ENCODE assay signal across 8 cellular contexts in genomic region chr11:31870609-31871309, GRCh38. TPM values are rescaled to one million over a fixed set of nuclear protein-coding genes. Genes with fewer than 3 reads are reported as not detected.
DNase-seq lines count a peak whose midpoint lies in the region; ATAC-seq and TF ChIP-seq lines count a peak whose summit lies in the region.

No MANE protein-coding gene starts in this region.

- H3K4me3 Mint-ChIP-seq in activated naive CD8-positive, alpha-beta T cell treated with anti-CD3 and anti-CD28 coated beads for 36 hours: no peak overlapping the region

- H3K36me3 ChIP-seq in right atrium auricular region (no peaks in the 10 kb centered on the region), smooth muscle cell (ENCODE audit: low read depth) (no peaks in the 10 kb centered on the region)

- H3K4me3 ChIP-seq in right atrium auricular region (no peak overlapping the region), smooth muscle cell (no peak overlapping the region)

- H3F3A ChIP-seq in smooth muscle cell (ENCODE audit: low read depth): no peaks in the 10 kb centered on the region

- no peaks in the 10 kb centered on the region for H3K36me3 Mint-ChIP-seq in activated naive CD8-positive, alpha-beta T cell treated with anti-CD3 and anti-CD28 coated beads for 36 hours

- H3K27ac Mint-ChIP-seq in activated naive CD8-positive, alpha-beta T cell treated with anti-CD3 and anti-CD28 coated beads for 36 hours: no peak overlapping the region

- WGBS in smooth muscle cell (ENCODE audit: low lambda C conversion rate): 18% methylated on average over 13 of the region's 13 CpGs

- TF ChIP-seq CTCF in C4-2B (conservative IDR thresholded peaks at IDR 0.05) (peak; percentile 84), right atrium auricular region (IDR thresholded peaks at IDR 0.05) (peak; percentile 56 to 73), smooth muscle cell (IDR thresholded peaks at IDR 0.05; ENCODE audit: borderline replicate concordance, insufficient read depth, poor library complexity, severe bottlenecking) (peak; percentile 61)

- H3K4me1 ChIP-seq in right atrium auricular region (no peaks in the 10 kb centered on the region), smooth muscle cell (ENCODE audit: low read depth) (peaks cover 13% of the 10 kb centered on the region)

- H3K27ac ChIP-seq in C4-2B (no peak overlapping the region), right atrium auricular region (no peak overlapping the region), smooth muscle cell (ENCODE audit: low read depth) (no peak overlapping the region)

- H3K4me1 Mint-ChIP-seq in activated naive CD8-positive, alpha-beta T cell treated with anti-CD3 and anti-CD28 coated beads for 36 hours: no peaks in the 10 kb centered on the region

- no peaks in the 10 kb centered on the region for H3K9me3 ChIP-seq in right atrium auricular region
- no peaks in the 10 kb centered on the region for H3K9me3 ChIP-seq in smooth muscle cell (replicated peaks; ENCODE audit: low read depth)

- no peak overlapping the region for H3K9ac ChIP-seq in smooth muscle cell (ENCODE audit: low read depth)

- no peaks in the 10 kb centered on the region for H3K9me3 Mint-ChIP-seq in activated naive CD8-positive, alpha-beta T cell treated with anti-CD3 and anti-CD28 coated beads for 36 hours

- H2AFZ ChIP-seq in smooth muscle cell (ENCODE audit: low read depth): peak overlapping the region; percentile 7

- no peaks in the 10 kb centered on the region for H3K27me3 ChIP-seq in right atrium auricular region
- peaks cover 26% of the 10 kb centered on the region for H3K27me3 ChIP-seq in smooth muscle cell (ENCODE audit: low read depth)

- peaks cover 39% of the 10 kb centered on the region for H3K27me3 Mint-ChIP-seq in activated naive CD8-positive, alpha-beta T cell treated with anti-CD3 and anti-CD28 coated beads for 36 hours

- H3K79me2 ChIP-seq in smooth muscle cell (ENCODE audit: low read depth): no peaks in the 10 kb centered on the region

- H4K20me1 ChIP-seq in smooth muscle cell (ENCODE audit: low read depth): no peaks in the 10 kb centered on the region

- DNase-seq in NCI-H2227 (lab: John Stamatoyannopoulos, UW; ENCODE audit: unreplicated experiment) (peak; percentile 79), right atrium auricular region (ENCODE audit: low spot score) (no peak), smooth muscle cell (lab: John Stamatoyannopoulos, UW; ENCODE audit: unreplicated experiment) (no peak)
- peak; percentile 12 for DNase-seq in activated naive CD8-positive, alpha-beta T cell treated with anti-CD3 and anti-CD28 coated beads for 36 hours

- peak overlapping the region; percentile 58 for H3K4me2 ChIP-seq in smooth muscle cell

- ATAC-seq in GM18868 (IDR thresholded peaks at IDR 0.05; ENCODE audit: unreplicated experiment) (peak; percentile 46), HG02678 (IDR thresholded peaks at IDR 0.05; ENCODE audit: unreplicated experiment) (no peak), HG02840 (IDR thresholded peaks at IDR 0.05; ENCODE audit: low FRiP score, unreplicated experiment) (no peak)

RNA-seq across cellular contexts. Expression of gene PAX6, which starts 59.6 kb away (rescaled TPM):
- not detected for total RNA-seq in activated naive CD8-positive, alpha-beta T cell treated with anti-CD3 and anti-CD28 coated beads for 36 hours
- total RNA-seq in right atrium auricular region: not detected
- total RNA-seq in smooth muscle cell: not detected in 2 replicates
- polyA plus RNA-seq in smooth muscle cell: 0.31 TPM in 1 of 2 replicates, not detected in the other

Comparison
In these comparisons a context has a peak if more than half of its experiments do, and no peak if none do; other contexts are left out.
1. DNase-seq: peak in NCI-H2227 (single experiment) and activated naive CD8-positive, alpha-beta T cell treated with anti-CD3 and anti-CD28 coated beads for 36 hours (single experiment); none in right atrium auricular region (single experiment) and smooth muscle cell (single experiment).
2. Peak in every context shown above with its lines, with median percentiles within 50 percentile points of each other: CTCF ChIP-seq.